8 cellular contexts compared by ENCODE assay signal in genomic region chr6:36423101-36423824, GRCh38. TPM values are rescaled to one million over a fixed set of nuclear protein-coding genes. Genes with fewer than 3 reads are reported as not detected.
DNase-seq lines count a peak whose midpoint lies in the region; ATAC-seq and TF ChIP-seq lines count a peak whose summit lies in the region.

No MANE protein-coding gene starts in this region.

- no peaks in the 10 kb centered on the region for H3K36me3 ChIP-seq in OCI-LY7 (ENCODE audit: insufficient read depth, low read length)

- peak overlapping the region; percentile 72 to 95 (median 89) for H3K27ac Mint-ChIP-seq in IgD-negative memory B cell

- no peaks in the 10 kb centered on the region for H3K9me2 ChIP-seq in OCI-LY7 (ENCODE audit: insufficient read depth, low read length)

- H3K27ac ChIP-seq in OCI-LY7 (ENCODE audit: low read depth, low read length, poor library complexity, severe bottlenecking) (peak overlapping the region; percentile 45), epithelial cell of prostate (peak overlapping the region; percentile 72)

- no peaks in the 10 kb centered on the region for H3K27me3 Mint-ChIP-seq in IgD-negative memory B cell

- peaks cover 12 to 14% (median 13%) of the 10 kb centered on the region in 3 donors for H3K4me1 Mint-ChIP-seq in IgD-negative memory B cell

- H3K4me3 Mint-ChIP-seq in IgD-negative memory B cell, result peak overlapping the region; percentile 81 to 96 (median 94)

- peak; percentile 93 for ATAC-seq in GM21529 (IDR thresholded peaks at IDR 0.05; ENCODE audit: unreplicated experiment)

- H3K79me2 ChIP-seq in OCI-LY7 (ENCODE audit: insufficient read depth, low read depth, low read length), result no peaks in the 10 kb centered on the region

- H4K20me1 ChIP-seq in OCI-LY7 (ENCODE audit: insufficient read depth, low read length), result no peaks in the 10 kb centered on the region

- peak overlapping the region; percentile 68 for H3K4me3 ChIP-seq in OCI-LY7 (ENCODE audit: low read depth, low read length, poor library complexity, severe bottlenecking)

- peaks cover 13% of the 10 kb centered on the region for H3K4me1 ChIP-seq in OCI-LY7 (ENCODE audit: insufficient read depth, low read length, poor library complexity, severe bottlenecking)

- H3K9me3 ChIP-seq in OCI-LY7 (ENCODE audit: low read length), result no peaks in the 10 kb centered on the region

- no peaks in the 10 kb centered on the region for H3K9me3 Mint-ChIP-seq in IgD-negative memory B cell

- H2AFZ ChIP-seq in OCI-LY7 (ENCODE audit: low read length), result peak overlapping the region; percentile 100

- peak overlapping the region; percentile 85 for H3K4me2 ChIP-seq in OCI-LY7 (ENCODE audit: low read length)

- peak; percentile 99 for DNase-seq in DMS53 (lab: John Stamatoyannopoulos, UW)
- peak; percentile 99 for DNase-seq in OCI-LY7 (ENCODE audit: low spot score)
- peak; percentile 96 for DNase-seq in activated T-cell treated with anti-CD3 and anti-CD28 coated beads for 4 hours
- peak; percentile 81 for DNase-seq in epithelial cell of prostate (ENCODE audit: low read depth, low spot score)
- peak; percentile 99 for DNase-seq in mucosa of gallbladder (ENCODE audit: low spot score)
- peak; percentile 97 for DNase-seq in stimulated activated CD8-positive, alpha-beta memory T cell treated with anti-CD3 and anti-CD28 coated beads, Interleukin-4, amount 100 ng/mL, for 24 hours (ENCODE audit: low read depth)

- no peaks in the 10 kb centered on the region for H3K36me3 Mint-ChIP-seq in IgD-negative memory B cell

- POLR2A ChIA-PET in OCI-LY7 (lab: Charles Lee), result interaction anchor here (0.6 to 1.4 kb wide), 8 partner anchors 9 to 156 kb away, joined by 3 to 6 read pairs (median 4); no protein-coding TSS in a partner anchor

- intact Hi-C loops in OCI-LY7 (cut with micrococcal nuclease; ENCODE audit: unreplicated experiment), result loop anchor here (1.0 to 5.0 kb wide), 4 partner anchors 19 to 336 kb away; partner anchors contain the start of genes KCTD20, PXT1 and SRSF3

- CTCF ChIA-PET in OCI-LY7 (lab: Charles Lee; ENCODE audit: unreplicated experiment), result interaction anchor here (0.5 kb wide), 1 partner anchor 40 kb away, joined by 3 read pairs; no protein-coding TSS in a partner anchor

- TF ChIP-seq CTCF in OCI-LY7 (conservative IDR thresholded peaks at IDR 0.05; ENCODE audit: low read length), result peak; percentile 85

- no TSS peak for BruUV-seq in OCI-LY7 (replicated peaks; lab: Mats Ljungman, UMichigan)

RNA-seq across cellular contexts. Expression of gene PXT1, which starts 19.4 kb away (rescaled TPM):
- not detected for polyA plus RNA-seq in IgD-negative memory B cell
- 0.15 TPM in 1 of 2 replicates, not detected in the other for total RNA-seq in OCI-LY7 (2014; rRNA removed; shearing (Covaris generic))
- total RNA-seq in OCI-LY7 (2022) (0.25 and 0.41 TPM in 2 replicates), mucosa of gallbladder (not detected)

RNA-seq across cellular contexts. Expression of gene KCTD20, which starts 19.5 kb away (rescaled TPM):
- 35.4 TPM for polyA plus RNA-seq in IgD-negative memory B cell
- total RNA-seq in OCI-LY7 (2014; rRNA removed; shearing (Covaris generic)), result 73.6 and 74.8 TPM in 2 replicates
- 84.6 and 89.4 TPM in 2 replicates for total RNA-seq in OCI-LY7 (2022)
- total RNA-seq in mucosa of gallbladder, result 37.2 TPM

RNA-seq across cellular contexts. Expression of gene ETV7, which starts 35.8 kb away (rescaled TPM):
- polyA plus RNA-seq in IgD-negative memory B cell, result 5.1 TPM
- not detected in 2 replicates for total RNA-seq in OCI-LY7 (2014; rRNA removed; shearing (Covaris generic))
- total RNA-seq in OCI-LY7 (2022) (not detected in 2 replicates), mucosa of gallbladder (2.5 TPM)

Comparison
In these comparisons a context has a peak if more than half of its experiments do, and no peak if none do; other contexts are left out.
1. Peak in every context shown above with its lines: DNase-seq, ATAC-seq, H3K4me3 ChIP-seq and H3K27ac ChIP-seq.